Comparison of ENCODE assay signal across 22 cellular contexts in genomic region chr6:158083687-158084325, GRCh38.
DNase-seq lines count a peak whose midpoint lies in the region; ATAC-seq, FAIRE-seq and TF ChIP-seq lines count a peak whose summit lies in the region.
"Had no signal": no experiment of that assay in that cellular context is flagged by ENCODE, and none has a peak within 500 bp of the region (broad histone marks: within the 10 kb centered on the region; RNA-seq: fewer than 3 reads in every experiment).

No MANE protein-coding gene starts in this region.

- no peaks in the 10 kb centered on the region for H4K20me1 ChIP-seq in H9 (ENCODE audit: control insufficient read depth, insufficient read depth, insufficient read length)

- peaks cover 20% of the 10 kb centered on the region for H3K4me1 Mint-ChIP-seq in T-helper 2 cell treated with Interferon-gamma antibody and Interleukin-4, amounts not matched to agents 5 μg/mL and 100 μg/mL, for 36 hours (ENCODE audit: low read depth)
- no peaks in the 10 kb centered on the region for H3K4me1 Mint-ChIP-seq in H9
- H3K4me1 Mint-ChIP-seq: CD4-positive, CD25-positive, alpha-beta regulatory T cell; GM23338 had no signal

- H3K9me3 ChIP-seq in H9 (ENCODE audit: control insufficient read depth, low read depth, low read length) (no peaks in the 10 kb centered on the region), neutrophil (no peaks in the 10 kb centered on the region)
- H3K9me3 ChIP-seq: SK-N-SH had no signal

- no peak overlapping the region for H2AFZ ChIP-seq in H9 (ENCODE audit: low read length)
- H2AFZ ChIP-seq: GM23338 had no signal

- no peaks in the 10 kb centered on the region for H3K27me3 ChIP-seq in H9 (ENCODE audit: insufficient read depth, low read length)
- H3K27me3 ChIP-seq in bronchial epithelial cell (ENCODE audit: control insufficient read depth, insufficient read depth, low read length), result no peaks in the 10 kb centered on the region
- H3K27me3 ChIP-seq in neutrophil, result no peaks in the 10 kb centered on the region

- no peak for FAIRE-seq in bronchial epithelial cell (lab: Jason Lieb, UNC)

- no peaks in the 10 kb centered on the region for H3K27me3 Mint-ChIP-seq in T-helper 2 cell treated with Interferon-gamma antibody and Interleukin-4, amounts not matched to agents 5 μg/mL and 100 μg/mL, for 36 hours (ENCODE audit: low read depth)
- no peaks in the 10 kb centered on the region; the same call in 1 of the 2 replicates for H3K27me3 Mint-ChIP-seq in H9 (ENCODE audit: low read depth)
- H3K27me3 Mint-ChIP-seq: CD4-positive, CD25-positive, alpha-beta regulatory T cell had no signal

- H3K4me3 ChIP-seq in bronchial epithelial cell (ENCODE audit: low read depth, low read length), result no peak overlapping the region
- H3K4me3 ChIP-seq in neutrophil (ENCODE audit: low read depth in 1 of 2, low read length in 1 of 2), result no peak overlapping the region
- H3K4me3 ChIP-seq: GM23338 had no signal

- no peak overlapping the region for H3K27ac ChIP-seq in H9 (ENCODE audit: insufficient read length, low read depth, low read length)
- peak overlapping the region; percentile 85 for H3K27ac ChIP-seq in neutrophil
- H3K27ac ChIP-seq: 22Rv1 had no signal

- H3K4me1 ChIP-seq in H9 (ENCODE audit: insufficient read depth, low read length) (no peaks in the 10 kb centered on the region), neutrophil (ENCODE audit: control insufficient read depth in 1 of 2, insufficient read depth in 1 of 2, low read depth in 1 of 2, low read length in 1 of 2) (peaks cover 53 to 58% of the 10 kb centered on the region in 2 experiments)

- no peak overlapping the region for H3K4me2 ChIP-seq in H9 (ENCODE audit: insufficient read depth, insufficient read length, low read length)
- H3K4me2 ChIP-seq: GM23338, SK-N-SH had no signal

- no peak overlapping the region for H2BK120ac ChIP-seq in H9 (ENCODE audit: low read depth, low read length, poor library complexity, severe bottlenecking)

- H2BK12ac ChIP-seq in H9 (ENCODE audit: insufficient read length, low read depth, low read length), result no peak overlapping the region

- H3K4me3 Mint-ChIP-seq in T-helper 2 cell treated with Interferon-gamma antibody and Interleukin-4, amounts not matched to agents 5 μg/mL and 100 μg/mL, for 36 hours, result no peak overlapping the region
- no peak overlapping the region for H3K4me3 Mint-ChIP-seq in H9
- H3K4me3 Mint-ChIP-seq: CD4-positive, CD25-positive, alpha-beta regulatory T cell; GM23338 had no signal

- no peaks in the 10 kb centered on the region for H3K9me3 Mint-ChIP-seq in T-helper 2 cell treated with Interferon-gamma antibody and Interleukin-4, amounts not matched to agents 5 μg/mL and 100 μg/mL, for 36 hours
- no peaks in the 10 kb centered on the region for H3K9me3 Mint-ChIP-seq in H9
- H3K9me3 Mint-ChIP-seq: CD4-positive, CD25-positive, alpha-beta regulatory T cell; GM23338 had no signal

- H3K79me2 ChIP-seq in H9 (ENCODE audit: insufficient read depth, low read length), result no peaks in the 10 kb centered on the region

- H4K91ac ChIP-seq in H9 (ENCODE audit: insufficient read length, low read depth, low read length), result no peak overlapping the region

- WGBS in H9 (ENCODE audit: extremely low coverage, insufficient read length, low lambda C conversion rate), result no CpG with 5 or more reads among the region's 17 CpGs

- H3K36me3 ChIP-seq in bronchial epithelial cell (ENCODE audit: control insufficient read depth, insufficient read depth, low read length), result peaks cover 12% of the 10 kb centered on the region
- H3K36me3 ChIP-seq in neutrophil, result peaks cover 26% of the 10 kb centered on the region

- no peaks in the 10 kb centered on the region for H3K79me1 ChIP-seq in H9 (ENCODE audit: insufficient read depth, low read depth, low read length, poor library complexity, severe bottlenecking)

- ATAC-seq in GM21528 (IDR thresholded peaks at IDR 0.05; ENCODE audit: low FRiP score, unreplicated experiment), result no peak
- ATAC-seq: GM23338, HCT116, Panc1 had no signal

- no peak overlapping the region for H3K4ac ChIP-seq in H9 (ENCODE audit: low read depth, low read length)

- no peak overlapping the region for H4K8ac ChIP-seq in H9 (replicated peaks; ENCODE audit: insufficient read length, low read depth, low read length)

- H3K23me2 ChIP-seq in H9 (ENCODE audit: insufficient read length, low read depth, low read length, poor library complexity, severe bottlenecking), result no peaks in the 10 kb centered on the region

- peak overlapping the region; percentile 36 for H3K27ac Mint-ChIP-seq in T-helper 2 cell treated with Interferon-gamma antibody and Interleukin-4, amounts not matched to agents 5 μg/mL and 100 μg/mL, for 36 hours
- peak overlapping the region in 2 of 3 experiments; percentile 34 to 70; a peak in 2 of 7 replicates for H3K27ac Mint-ChIP-seq in H9
- H3K27ac Mint-ChIP-seq: CD4-positive, CD25-positive, alpha-beta regulatory T cell; GM23338 had no signal

- H3T11ph ChIP-seq in H9 (ENCODE audit: low read length), result no peak overlapping the region

- H2BK20ac ChIP-seq in H9 (ENCODE audit: low read depth, low read length, poor library complexity, severe bottlenecking), result no peak overlapping the region

- no peak overlapping the region for H3K9ac ChIP-seq in H9 (ENCODE audit: extremely low read depth, insufficient read length, low read length)
- H3K9ac ChIP-seq: SK-N-SH had no signal

- no peak for DNase-seq in T-helper 2 cell treated with Interferon-gamma antibody and Interleukin-4, amounts not matched to agents 5 μg/mL and 100 μg/mL, for 36 hours (ENCODE audit: low spot score)
- DNase-seq in T-helper 2 cell, result no peak
- DNase-seq in H9, result no peak
- DNase-seq in bronchial epithelial cell (ENCODE audit: low read depth), result peak; percentile 13
- no peak for DNase-seq in Kasumi-1 (lab: John Stamatoyannopoulos, UW)
- DNase-seq in NCI-H2196 (lab: John Stamatoyannopoulos, UW; ENCODE audit: unreplicated experiment), result no peak
- DNase-seq: CD4-positive, CD25-positive, alpha-beta regulatory T cell; NCI-H1092; NCI-H1436 treated with DMSO at 0.1 percent for 48 hours; NCI-H1930; NCI-H345; NCI-H524; NCI-H774; NK-92 treated with Interleukin-12 subunit alpha and Interleukin-12 subunit beta, amount 100 ng/mL, for 24 hours; SIG-M5; SK-N-SH had no signal

- no peak overlapping the region for H3K14ac ChIP-seq in H9 (ENCODE audit: insufficient read depth, low read length)

- H3K56ac ChIP-seq in H9 (ENCODE audit: insufficient read length, low read depth, low read length), result no peak overlapping the region

- TF ChIP-seq CTCF in H9 (conservative IDR thresholded peaks at IDR 0.05) (no peak), bronchial epithelial cell (IDR thresholded peaks at IDR 0.05; ENCODE audit: insufficient read depth, low read length, severe bottlenecking) (no peak), neutrophil (IDR thresholded peaks at IDR 0.05) (no peak)

- H4K5ac ChIP-seq in H9 (ENCODE audit: insufficient read length, low read depth, low read length), result no peak overlapping the region

- H3K36me3 Mint-ChIP-seq in T-helper 2 cell treated with Interferon-gamma antibody and Interleukin-4, amounts not matched to agents 5 μg/mL and 100 μg/mL, for 36 hours (ENCODE audit: low read depth), result peaks cover 57% of the 10 kb centered on the region
- peaks cover 13 to 79% (median 19%) of the 10 kb centered on the region in 3 experiments; a peak in 6 of 7 replicates for H3K36me3 Mint-ChIP-seq in H9 (ENCODE audit: insufficient read depth in 1 of 3, low read depth in 3 of 3)

- no peak overlapping the region for H3K23ac ChIP-seq in H9 (ENCODE audit: insufficient read length, low read depth, low read length)

- H2BK15ac ChIP-seq in H9 (ENCODE audit: low read depth, low read length), result no peak overlapping the region

- H2AK5ac ChIP-seq in H9 (ENCODE audit: insufficient read length, low read length), result no peak overlapping the region

- no peak overlapping the region for H3K18ac ChIP-seq in H9 (ENCODE audit: insufficient read length, low read depth, low read length)

- no peak overlapping the region for H2BK5ac ChIP-seq in H9 (ENCODE audit: insufficient read length, low read length)
